In genomic region chr19:54470991-54471782, GRCh38 we compare ENCODE assay signal across 8 cellular contexts. TPM values are rescaled to one million over a fixed set of nuclear protein-coding genes. Genes with fewer than 3 reads are reported as not detected.
DNase-seq lines count a peak whose midpoint lies in the region; ATAC-seq, FAIRE-seq and TF ChIP-seq lines count a peak whose summit lies in the region.

No MANE protein-coding gene starts in this region.

- H3K9me3 Mint-ChIP-seq in Caco-2 (ENCODE audit: unreplicated experiment) = no peaks in the 10 kb centered on the region
- no peaks in the 10 kb centered on the region for H3K9me3 Mint-ChIP-seq in activated CD8-positive, alpha-beta T cell treated with anti-CD3 and anti-CD28 coated beads, Interleukin-2, amount 10 ng/mL, durations not matched to agents 7 days and 5 days (ENCODE audit: insufficient read depth)

- peak overlapping the region; percentile 45 for H3K4me3 ChIP-seq in Caco-2 (ENCODE audit: low read depth, low read length)
- H3K4me3 ChIP-seq in heart left ventricle = peak overlapping the region; percentile 5 to 72 (median 56)
- peak overlapping the region; percentile 7 to 50 (median 36) for H3K4me3 ChIP-seq in pancreas

- intact Hi-C loops in Caco-2 (cut with micrococcal nuclease; ENCODE audit: unreplicated experiment) (no loop called here), heart left ventricle (cut with DNase I) (no loop called here), pancreas (cut with DNase I) (no loop called here)

- no peak for FAIRE-seq in pancreas (lab: Jason Lieb, UNC)

- CTCF ChIA-PET in Caco-2 (lab: Charles Lee) = no interaction called here
- CTCF ChIA-PET in activated CD8-positive, alpha-beta T cell treated with anti-CD3 and anti-CD28 coated beads, Interleukin-2, amount 10 ng/mL, durations not matched to agents 7 days and 5 days (lab: Charles Lee) = no interaction called here

- ATAC-seq in activated CD8-positive, alpha-beta T cell treated with anti-CD3 and anti-CD28 coated beads, Interleukin-2, amount 10 ng/mL, durations not matched to agents 7 days and 5 days = peak; percentile 50
- ATAC-seq in heart left ventricle (peak; percentile 7 to 54 (median 44)), pancreas (peak; percentile 51 to 65 (median 58)), GM19397 (IDR thresholded peaks at IDR 0.05; ENCODE audit: unreplicated experiment) (no peak)

- POLR2A ChIA-PET in Caco-2 (lab: Charles Lee) = no interaction called here
- POLR2A ChIA-PET in activated CD8-positive, alpha-beta T cell treated with anti-CD3 and anti-CD28 coated beads, Interleukin-2, amount 10 ng/mL, durations not matched to agents 7 days and 5 days (lab: Charles Lee) = no interaction called here

- DNase-seq in Caco-2 (peak in 1 of 2 experiments; percentile 52), heart left ventricle (peak; percentile 48 to 69 (median 56)), pancreas (peak in 5 of 6 donors; percentile 63 to 85 (median 69)), NCI-H187 treated with DMSO at 0.1 percent for 48 hours (lab: John Stamatoyannopoulos, UW) (no peak), NCI-H128 (lab: John Stamatoyannopoulos, UW; ENCODE audit: unreplicated experiment) (no peak), cerebellar nuclear complex (lab: John Stamatoyannopoulos, UW) (no peak)
- DNase-seq in activated CD8-positive, alpha-beta T cell treated with anti-CD3 and anti-CD28 coated beads, Interleukin-2, amount 10 ng/mL, durations not matched to agents 7 days and 5 days = no peak

- TF ChIP-seq POLR2A in heart left ventricle (IDR thresholded peaks at IDR 0.05) = no peak

- H3K27me3 ChIP-seq in Caco-2 (replicated peaks; ENCODE audit: control insufficient read depth, insufficient read depth, low read length) = no peaks in the 10 kb centered on the region
- H3K27me3 ChIP-seq in heart left ventricle = peaks cover 0 to 44% (median 5%) of the 10 kb centered on the region in 9 donors
- no peaks in the 10 kb centered on the region for H3K27me3 ChIP-seq in pancreas

- H3K36me3 Mint-ChIP-seq in Caco-2 (ENCODE audit: insufficient read depth, unreplicated experiment) = no peaks in the 10 kb centered on the region
- no peaks in the 10 kb centered on the region for H3K36me3 Mint-ChIP-seq in activated CD8-positive, alpha-beta T cell treated with anti-CD3 and anti-CD28 coated beads, Interleukin-2, amount 10 ng/mL, durations not matched to agents 7 days and 5 days (ENCODE audit: low read depth)

- no TSS peak for BruUV-seq in Caco-2 (replicated peaks; lab: Mats Ljungman, UMichigan)

- H3K4me1 ChIP-seq in Caco-2 (peaks cover 16% of the 10 kb centered on the region), heart left ventricle (peaks cover 6 to 38% (median 26%) of the 10 kb centered on the region in 12 donors), pancreas (peaks cover 19 to 35% (median 28%) of the 10 kb centered on the region in 3 donors)

- H3K9me3 ChIP-seq in Caco-2 (no peaks in the 10 kb centered on the region), heart left ventricle (no peaks in the 10 kb centered on the region), pancreas (no peaks in the 10 kb centered on the region)

- peaks cover 2% of the 10 kb centered on the region for H3K27me3 Mint-ChIP-seq in Caco-2 (ENCODE audit: insufficient read depth, unreplicated experiment)
- peaks cover 52% of the 10 kb centered on the region for H3K27me3 Mint-ChIP-seq in activated CD8-positive, alpha-beta T cell treated with anti-CD3 and anti-CD28 coated beads, Interleukin-2, amount 10 ng/mL, durations not matched to agents 7 days and 5 days (ENCODE audit: low read depth)

- TF ChIP-seq CTCF in Caco-2 (IDR thresholded peaks at IDR 0.05; ENCODE audit: insufficient read depth in 1 of 2, low read depth in 1 of 2, low read length in 1 of 2, severe bottlenecking in 1 of 2, unreplicated experiment in 1 of 2) (no peak), heart left ventricle (IDR thresholded peaks at IDR 0.05) (no peak), pancreas (IDR thresholded peaks at IDR 0.05) (no peak)

- H3K27ac ChIP-seq in heart left ventricle (peak overlapping the region; percentile 61 to 93 (median 83)), pancreas (peak overlapping the region; percentile 62 to 94 (median 78))

- H3K4me1 Mint-ChIP-seq in Caco-2 (ENCODE audit: low read depth, unreplicated experiment) = peaks cover 28% of the 10 kb centered on the region
- H3K4me1 Mint-ChIP-seq in activated CD8-positive, alpha-beta T cell treated with anti-CD3 and anti-CD28 coated beads, Interleukin-2, amount 10 ng/mL, durations not matched to agents 7 days and 5 days (ENCODE audit: low read depth) = peaks cover 12% of the 10 kb centered on the region

- H3K27ac Mint-ChIP-seq in Caco-2 (ENCODE audit: unreplicated experiment) = peak overlapping the region; percentile 36
- H3K27ac Mint-ChIP-seq in activated CD8-positive, alpha-beta T cell treated with anti-CD3 and anti-CD28 coated beads, Interleukin-2, amount 10 ng/mL, durations not matched to agents 7 days and 5 days = no peak overlapping the region

- H3K4me3 Mint-ChIP-seq in Caco-2 (ENCODE audit: unreplicated experiment) = peak overlapping the region; percentile 89
- no peak overlapping the region for H3K4me3 Mint-ChIP-seq in activated CD8-positive, alpha-beta T cell treated with anti-CD3 and anti-CD28 coated beads, Interleukin-2, amount 10 ng/mL, durations not matched to agents 7 days and 5 days

- no peaks in the 10 kb centered on the region for H3K36me3 ChIP-seq in Caco-2 (ENCODE audit: control insufficient read depth, insufficient read depth, low read length)
- H3K36me3 ChIP-seq in heart left ventricle = no peaks in the 10 kb centered on the region
- no peaks in the 10 kb centered on the region for H3K36me3 ChIP-seq in pancreas

- 2 to 3% (median 2%) methylated on average over 28 to 60 of the region's 60 CpGs for WGBS in heart left ventricle, 4 donors
- whole genome bisulfite sequencing in pancreas, 2 donors = 6 to 19% methylated on average over 58 to 60 of the region's 60 CpGs

RNA-seq across cellular contexts. Expression of gene CDC42EP5, which starts 1.9 kb away (rescaled TPM):
- total RNA-seq in Caco-2 (2022) (7.1 and 8.6 TPM in 2 replicates), heart left ventricle (10 to 100 TPM in 5 of 9 donors, 1 to 10 TPM in 4; 5.6 to 16.3 (median 11.4) TPM), pancreas (10 to 100 TPM in 4 of 6 donors, 1 to 10 TPM in 2; 8.2 to 48.0 (median 20.4) TPM)
- total RNA-seq in activated CD8-positive, alpha-beta T cell treated with anti-CD3 and anti-CD28 coated beads, Interleukin-2, amount 10 ng/mL, durations not matched to agents 7 days and 5 days = not detected
- polyA plus RNA-seq in heart left ventricle (1 to 10 TPM; 7.1 to 8.7 TPM), pancreas (10 to 100 TPM in 1 of 2 donors, 1 to 10 TPM in 1; 7.5 to 15.1 TPM)

RNA-seq across cellular contexts. Expression of gene LENG9, which starts 7.6 kb away (rescaled TPM):
- 6.7 and 6.9 TPM in 2 replicates for total RNA-seq in Caco-2 (2022)
- total RNA-seq in activated CD8-positive, alpha-beta T cell treated with anti-CD3 and anti-CD28 coated beads, Interleukin-2, amount 10 ng/mL, durations not matched to agents 7 days and 5 days = 1 to 10 TPM; 5.3 to 5.6 TPM
- total RNA-seq in heart left ventricle = 1 to 10 TPM; 1.5 to 4.1 (median 2.4) TPM
- 1 to 10 TPM; 1.4 to 2.1 TPM for polyA plus RNA-seq in heart left ventricle
- 10 to 100 TPM in 5 of 6 donors, 1 to 10 TPM in 1; 8.6 to 23.4 (median 16.9) TPM for total RNA-seq in pancreas
- 10 to 100 TPM in 1 of 2 donors, 1 to 10 TPM in 1; 4.2 to 12.1 TPM for polyA plus RNA-seq in pancreas

RNA-seq across cellular contexts. Expression of gene LENG8, which starts 22.2 kb away (rescaled TPM):
- total RNA-seq in Caco-2 (2022) (143 and 148 TPM in 2 replicates), heart left ventricle (10 to 100 TPM; 23.6 to 82.9 (median 58.8) TPM), pancreas (100 to 1,000 TPM in 4 of 6 donors, 10 to 100 TPM in 2; 64.8 to 173 (median 129) TPM)
- total RNA-seq in activated CD8-positive, alpha-beta T cell treated with anti-CD3 and anti-CD28 coated beads, Interleukin-2, amount 10 ng/mL, durations not matched to agents 7 days and 5 days = 100 to 1,000 TPM; 171 to 181 TPM
- polyA plus RNA-seq in heart left ventricle (10 to 100 TPM; 35.2 to 93.9 TPM), pancreas (100 to 1,000 TPM; 313 to 657 TPM)

RNA-seq across cellular contexts. Expression of gene LAIR2, which starts 31.4 kb away (rescaled TPM):
- total RNA-seq in Caco-2 (2022) (not detected in 2 replicates), heart left ventricle (1 to 10 TPM in 1 of 9 donors, not detected in 8; 2.4 TPM), pancreas (not detected)
- total RNA-seq in activated CD8-positive, alpha-beta T cell treated with anti-CD3 and anti-CD28 coated beads, Interleukin-2, amount 10 ng/mL, durations not matched to agents 7 days and 5 days = 1 to 10 TPM; 1.4 to 1.6 TPM
- polyA plus RNA-seq in heart left ventricle (not detected), pancreas (not detected)

RNA-seq across cellular contexts. Expression of gene TTYH1, which starts 55.9 kb away (rescaled TPM):
- total RNA-seq in Caco-2 (2022) (not detected in 2 replicates), heart left ventricle (1 to 10 TPM in 5 of 9 donors, under 1 TPM in 4; 0.46 to 6.9 (median 1.1) TPM), pancreas (10 to 100 TPM; 20.8 to 38.1 (median 24.6) TPM)
- total RNA-seq in activated CD8-positive, alpha-beta T cell treated with anti-CD3 and anti-CD28 coated beads, Interleukin-2, amount 10 ng/mL, durations not matched to agents 7 days and 5 days = 1 to 10 TPM in 1 of 2 experiments, under 1 TPM in 1; 0.99 to 1.3 TPM
- polyA plus RNA-seq in heart left ventricle (1 to 10 TPM in 1 of 2 donors, under 1 TPM in 1; 0.85 to 1.8 TPM), pancreas (10 to 100 TPM; 40.0 to 78.0 TPM)

Comparison
In these comparisons a context has a peak if more than half of its experiments do, and no peak if none do; other contexts are left out.
1. DNase-seq: peak in heart left ventricle (5 of 5) and pancreas (5 of 6); none in activated CD8-positive, alpha-beta T cell treated with anti-CD3 and anti-CD28 coated beads, Interleukin-2, amount 10 ng/mL, durations not matched to agents 7 days and 5 days (single experiment), NCI-H187 treated with DMSO at 0.1 percent for 48 hours (single experiment), NCI-H128 (single experiment) and cerebellar nuclear complex (0 of 2).
2. Peak in every context shown above with its lines, with median percentiles within 50 percentile points of each other: H3K4me3 ChIP-seq.